20 cellular contexts compared by ENCODE assay signal in genomic region chr11:72236774-72237111, GRCh38. TPM values are rescaled to one million over a fixed set of nuclear protein-coding genes. Genes with fewer than 3 reads are reported as not detected.
"Had no signal": no experiment of that assay in that cellular context is flagged by ENCODE, and none has a peak within 500 bp of the region (broad histone marks: within the 10 kb centered on the region; RNA-seq: fewer than 3 reads in every experiment).

No MANE protein-coding gene starts in this region.

- H3K27me3 ChIP-seq: adrenal gland had no signal

- ATAC-seq: activated CD8-positive, alpha-beta T cell treated with anti-CD3 and anti-CD28 coated beads for 36 hours; left colon; naive thymus-derived CD4-positive, alpha-beta T cell; right cardiac atrium; stimulated activated naive CD8-positive, alpha-beta T cell treated with anti-CD3 and anti-CD28 coated beads, Interleukin-15, Interleukin-2, amounts not matched to agents 100 U/mL and 50 U/mL, for 24 hours had no signal

- H3K27ac ChIP-seq: neutrophil, spleen, tibial nerve had no signal

- H3K27ac Mint-ChIP-seq: activated CD8-positive, alpha-beta T cell treated with anti-CD3 and anti-CD28 coated beads for 36 hours had no signal

- H3K9me3 ChIP-seq: adrenal gland, neutrophil, spleen, tibial nerve had no signal

- DNase-seq: activated CD8-positive, alpha-beta T cell treated with anti-CD3 and anti-CD28 coated beads for 36 hours; activated naive CD4-positive, alpha-beta T cell treated with anti-CD3 and anti-CD28 coated beads, Interleukin-2, amount 50 U/mL, for 16 hours; activated T-cell treated with anti-CD3 and anti-CD28 coated beads for 4 hours; glutamatergic neuron; immature natural killer cell; left colon; midbrain; naive thymus-derived CD4-positive, alpha-beta T cell; right cardiac atrium; stimulated activated naive CD8-positive, alpha-beta T cell treated with anti-CD3 and anti-CD28 coated beads, Interleukin-15, Interleukin-2, amounts not matched to agents 100 U/mL and 50 U/mL, for 24 hours; T-helper 9 cell had no signal

- H3K4me3 Mint-ChIP-seq: activated CD8-positive, alpha-beta T cell treated with anti-CD3 and anti-CD28 coated beads for 36 hours; immature natural killer cell; naive thymus-derived CD4-positive, alpha-beta T cell had no signal

- H3K4me3 ChIP-seq: adrenal gland, lung, spleen, tibial nerve had no signal

- H3K9me3 Mint-ChIP-seq: activated CD8-positive, alpha-beta T cell treated with anti-CD3 and anti-CD28 coated beads for 36 hours; naive thymus-derived CD4-positive, alpha-beta T cell had no signal

RNA-seq across cellular contexts. Expression of gene PHOX2A, which starts 7.2 kb away (rescaled TPM):
- total RNA-seq: activated CD8-positive, alpha-beta T cell treated with anti-CD3 and anti-CD28 coated beads for 36 hours; dermis microvascular lymphatic vessel endothelial cell; esophagus mucosa; fibroblast of villous mesenchyme; lung; naive thymus-derived CD4-positive, alpha-beta T cell; posterior vena cava; right cardiac atrium; spleen; tibial nerve had no signal
- polyA plus RNA-seq: immature natural killer cell; lung; naive thymus-derived CD4-positive, alpha-beta T cell had no signal

RNA-seq across cellular contexts. Expression of gene FOLR2, which starts 20.1 kb away (rescaled TPM):
- total RNA-seq: activated CD8-positive, alpha-beta T cell treated with anti-CD3 and anti-CD28 coated beads for 36 hours; dermis microvascular lymphatic vessel endothelial cell; fibroblast of villous mesenchyme had no signal
- polyA plus RNA-seq: naive thymus-derived CD4-positive, alpha-beta T cell had no signal

RNA-seq across cellular contexts. Expression of gene FOLR1, which starts 44.8 kb away (rescaled TPM):
- total RNA-seq: activated CD8-positive, alpha-beta T cell treated with anti-CD3 and anti-CD28 coated beads for 36 hours; dermis microvascular lymphatic vessel endothelial cell; fibroblast of villous mesenchyme; left colon; naive thymus-derived CD4-positive, alpha-beta T cell; posterior vena cava; spleen had no signal
- polyA plus RNA-seq: immature natural killer cell; naive thymus-derived CD4-positive, alpha-beta T cell had no signal
